Comparison of ENCODE assay signal across 15 cellular contexts in the genomic region with DNA sequence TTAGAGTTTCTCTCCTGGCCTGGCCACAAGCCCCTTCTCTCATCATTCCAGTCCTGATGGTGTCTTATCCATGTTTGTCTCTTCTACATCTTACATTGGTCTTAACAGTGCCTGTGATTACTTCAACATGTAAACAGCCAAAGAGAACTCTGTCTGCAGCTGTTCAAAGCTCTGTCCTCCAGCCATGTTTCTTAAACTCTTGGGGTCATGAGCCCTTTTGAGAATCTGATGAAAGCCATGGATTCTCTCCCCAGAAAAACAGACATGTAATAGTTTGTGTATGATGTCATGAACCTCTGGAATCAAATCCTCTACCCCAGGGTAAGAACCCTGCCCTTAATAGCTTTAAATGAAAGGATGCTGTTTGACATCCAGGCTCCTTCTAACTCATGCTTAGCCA. TPM values are rescaled to one million over a fixed set of nuclear protein-coding genes. Genes with fewer than 3 reads are reported as not detected.
"Had no signal": no experiment of that assay in that cellular context is flagged by ENCODE, and none has a peak within 500 bp of the region (broad histone marks: within the 10 kb centered on the region; RNA-seq: fewer than 3 reads in every experiment).

No MANE protein-coding gene starts in this region.

- H3K9me3 ChIP-seq: neutrophil, right lobe of liver, upper lobe of right lung had no signal

- DNase-seq: activated CD4-positive, alpha-beta T cell treated with anti-CD3 and anti-CD28 coated beads, Interleukin-2, amount 50 U/mL, for 1 hour; activated CD4-positive, CD25-positive, alpha-beta regulatory T cell; activated effector memory CD4-positive, alpha-beta T cell treated with Interleukin-2 at 50 U/mL for 16 hours; activated T-cell treated with anti-CD3 and anti-CD28 coated beads, Interleukin-2, amount 50 U/mL, for 1 hour; amygdala; cerebellar nuclear complex; kidney; naive thymus-derived CD4-positive, alpha-beta T cell; right lobe of liver; stimulated activated CD4-positive, alpha-beta T cell treated with anti-CD3 and anti-CD28 coated beads, Interleukin-2, amount 100 ng/mL, for 24 hours; stimulated activated naive B cell treated with anti-CD40 and anti-IgM and Interleukin-4, amounts not matched to agents 10 μg/mL and 1 μg/mL and 100 μg/mL, for 72 hours; upper lobe of right lung had no signal

- H3K4me3 ChIP-seq: right lobe of liver, SK-N-MC, upper lobe of right lung had no signal

- H3K36me3 ChIP-seq: neutrophil, right lobe of liver, upper lobe of right lung had no signal

- H3K27ac ChIP-seq: neutrophil, right lobe of liver, SK-N-MC, upper lobe of right lung had no signal

- H3K27me3 ChIP-seq: neutrophil, right lobe of liver, upper lobe of right lung had no signal

- ATAC-seq: activated naive CD4-positive, alpha-beta T cell treated with anti-CD3 and anti-CD28 coated beads, Interleukin-2, amount 50 U/mL, for 72 hours; naive thymus-derived CD4-positive, alpha-beta T cell; right lobe of liver; stimulated activated naive B cell treated with anti-CD40 and anti-IgM and Interleukin-4, amounts not matched to agents 10 μg/mL and 1 μg/mL and 100 μg/mL, for 72 hours; upper lobe of right lung had no signal

- H3K4me1 ChIP-seq: right lobe of liver, upper lobe of right lung had no signal

RNA-seq across cellular contexts. Expression of gene MAMDC2, which starts 30.1 kb away (rescaled TPM):
- total RNA-seq: activated naive CD4-positive, alpha-beta T cell treated with anti-CD3 and anti-CD28 coated beads, Interleukin-2, amount 50 U/mL, for 72 hours had no signal
- polyA plus RNA-seq: naive thymus-derived CD4-positive, alpha-beta T cell had no signal
